Comparison of ENCODE assay signal across 24 cellular contexts in genomic region chr14:79663453-79663852, GRCh38.
"Had no signal": no experiment of that assay in that cellular context is flagged by ENCODE, and none has a peak within 500 bp of the region (broad histone marks: within the 10 kb centered on the region; RNA-seq: fewer than 3 reads in every experiment).

No MANE protein-coding gene starts in this region.

- H3K4me3 ChIP-seq: K562 had no signal

- DNase-seq: Kasumi-1, MV-4-11, NCI-H1048, NCI-H1105, NCI-H1417, NCI-H1436 treated with DMSO at 0.1 percent for 48 hours, NCI-H1694, NCI-H187 treated with DMSO at 0.1 percent for 48 hours, NCI-H2029 treated with DMSO at 0.1 percent for 48 hours, NCI-H2171 treated with DMSO at 0.1 percent for 48 hours, NCI-H524, NCI-H526 treated with DMSO at 0.1 percent for 48 hours, NCI-H774, PC-3, SHP77, SK-N-SH, SW 1271, T-helper 1 cell had no signal

- H3K9me3 ChIP-seq: SK-N-SH had no signal

- H3K9me2 ChIP-seq: SK-N-SH had no signal

- H3K27ac ChIP-seq: KMS-11, RWPE1 had no signal

- H3K36me3 Mint-ChIP-seq: IgD-negative memory B cell had no signal

- ATAC-seq: HepG2, K562, Panc1, PC-3 had no signal

- H3K27ac Mint-ChIP-seq: IgD-negative memory B cell had no signal

- H3K4me3 Mint-ChIP-seq: IgD-negative memory B cell had no signal

- H3K4me2 ChIP-seq: KMS-11, SK-N-SH had no signal

- H3K27me3 Mint-ChIP-seq: IgD-negative memory B cell had no signal

- H3K4me1 Mint-ChIP-seq: IgD-negative memory B cell had no signal

- H3K9ac ChIP-seq: KMS-11, SK-N-SH had no signal
